ENCODE assay signal across 14 cellular contexts in genomic region chr7:93146036-93146435, GRCh38. TPM values are rescaled to one million over a fixed set of nuclear protein-coding genes. Genes with fewer than 3 reads are reported as not detected.
A peak's percentile ranks its signal among the peaks of the same experiment; 100 is the strongest.
DNase-seq lines count a peak whose midpoint lies in the region; ATAC-seq and TF ChIP-seq lines count a peak whose summit lies in the region.
"Had no signal": no experiment of that assay in that cellular context is flagged by ENCODE, and none has a peak within 500 bp of the region (broad histone marks: within the 10 kb centered on the region; RNA-seq: fewer than 3 reads in every experiment).

No MANE protein-coding gene starts in this region.

- no peak for TF ChIP-seq POLR2A in GM18505 (IDR thresholded peaks at IDR 0.05; ENCODE audit: borderline replicate concordance, extremely low read depth, insufficient read depth, insufficient read length)

- peaks cover 23% of the 10 kb centered on the region for H3K36me3 Mint-ChIP-seq in activated CD4-positive, alpha-beta T cell treated with anti-CD3 and anti-CD28 coated beads, Interleukin-2, amount 10 ng/mL, durations not matched to agents 7 days and 5 days (ENCODE audit: low read depth)
- H3K36me3 Mint-ChIP-seq in IgD-negative memory B cell: peaks cover 11% of the 10 kb centered on the region

- H3K27me3 Mint-ChIP-seq in activated CD4-positive, alpha-beta T cell treated with anti-CD3 and anti-CD28 coated beads, Interleukin-2, amount 10 ng/mL, durations not matched to agents 7 days and 5 days: no peaks in the 10 kb centered on the region
- H3K27me3 Mint-ChIP-seq in IgD-negative memory B cell: no peaks in the 10 kb centered on the region

- POLR2A ChIA-PET in activated CD4-positive, alpha-beta T cell treated with anti-CD3 and anti-CD28 coated beads, Interleukin-2, amount 10 ng/mL, durations not matched to agents 7 days and 5 days (lab: Charles Lee): interaction anchor here (1.0 kb wide), 1 partner anchor 28 kb away, joined by 4 read pairs; no protein-coding TSS in a partner anchor

- ATAC-seq in GM18505 (IDR thresholded peaks at IDR 0.05; ENCODE audit: unreplicated experiment): no peak

- peak overlapping the region; percentile 89 for H3K27ac Mint-ChIP-seq in activated CD4-positive, alpha-beta T cell treated with anti-CD3 and anti-CD28 coated beads, Interleukin-2, amount 10 ng/mL, durations not matched to agents 7 days and 5 days
- no peak overlapping the region for H3K27ac Mint-ChIP-seq in IgD-negative memory B cell

- CTCF ChIA-PET in activated CD4-positive, alpha-beta T cell treated with anti-CD3 and anti-CD28 coated beads, Interleukin-2, amount 10 ng/mL, durations not matched to agents 7 days and 5 days (lab: Charles Lee): interaction anchor here (0.9 to 1.5 kb wide), 3 partner anchors 15 to 25 kb away, joined by 3 read pairs; no protein-coding TSS in a partner anchor

- no peak for DNase-seq in activated CD4-positive, alpha-beta T cell treated with anti-CD3 and anti-CD28 coated beads, Interleukin-2, amount 10 ng/mL, durations not matched to agents 7 days and 5 days
- no peak for DNase-seq in activated CD4-positive, alpha-beta T cell treated with anti-CD3 and anti-CD28 coated beads, Interleukin-2, amount 50 U/mL, for 48 hours
- DNase-seq in dermis blood vessel endothelial cell (peak; percentile 87), pulmonary artery endothelial cell (ENCODE audit: low read depth, low spot score) (peak; percentile 57), SIG-M5 (lab: John Stamatoyannopoulos, UW) (no peak), ecto neural progenitor cell (ENCODE audit: low spot score) (no peak)
- DNase-seq: adrenal gland; effector CD8-positive, alpha-beta T cell; mammary epithelial cell; NCI-H1092; NCI-H510A had no signal

- peaks cover 39% of the 10 kb centered on the region for H3K4me1 Mint-ChIP-seq in activated CD4-positive, alpha-beta T cell treated with anti-CD3 and anti-CD28 coated beads, Interleukin-2, amount 10 ng/mL, durations not matched to agents 7 days and 5 days
- H3K4me1 Mint-ChIP-seq in IgD-negative memory B cell: peaks cover 37 to 51% (median 40%) of the 10 kb centered on the region in 3 donors

- peak overlapping the region; percentile 97 for H3K4me3 Mint-ChIP-seq in activated CD4-positive, alpha-beta T cell treated with anti-CD3 and anti-CD28 coated beads, Interleukin-2, amount 10 ng/mL, durations not matched to agents 7 days and 5 days
- H3K4me3 Mint-ChIP-seq in IgD-negative memory B cell: peak overlapping the region; percentile 77 to 97 (median 91)

- H3K9me3 Mint-ChIP-seq in activated CD4-positive, alpha-beta T cell treated with anti-CD3 and anti-CD28 coated beads, Interleukin-2, amount 10 ng/mL, durations not matched to agents 7 days and 5 days: peaks cover 8% of the 10 kb centered on the region
- H3K9me3 Mint-ChIP-seq in IgD-negative memory B cell: no peaks in the 10 kb centered on the region

RNA-seq across cellular contexts. Expression of gene SAMD9L, which starts 2.1 kb away (rescaled TPM):
- 100 to 1,000 TPM; 145 to 166 TPM for total RNA-seq in activated CD4-positive, alpha-beta T cell treated with anti-CD3 and anti-CD28 coated beads, Interleukin-2, amount 10 ng/mL, durations not matched to agents 7 days and 5 days
- 57.3 TPM for polyA plus RNA-seq in IgD-negative memory B cell
- total RNA-seq in dermis blood vessel endothelial cell (23.5 and 27.7 TPM in 2 replicates), pulmonary artery endothelial cell (15.0 and 26.8 TPM in 2 replicates)
- total RNA-seq: G401 had no signal

RNA-seq across cellular contexts. Expression of gene SAMD9, which starts 28.3 kb away (rescaled TPM):
- total RNA-seq in activated CD4-positive, alpha-beta T cell treated with anti-CD3 and anti-CD28 coated beads, Interleukin-2, amount 10 ng/mL, durations not matched to agents 7 days and 5 days: 10 to 100 TPM; 67.3 to 80.1 TPM
- 21.6 TPM for polyA plus RNA-seq in IgD-negative memory B cell
- total RNA-seq in dermis blood vessel endothelial cell: 20.4 and 24.4 TPM in 2 replicates
- total RNA-seq in pulmonary artery endothelial cell: 13.3 and 14.0 TPM in 2 replicates
- total RNA-seq: G401 had no signal

Comparison
In these comparisons a context has a peak if more than half of its experiments do, and no peak if none do; other contexts are left out.
1. DNase-seq: peak in dermis blood vessel endothelial cell (single experiment) and pulmonary artery endothelial cell (single experiment); none in activated CD4-positive, alpha-beta T cell treated with anti-CD3 and anti-CD28 coated beads, Interleukin-2, amount 10 ng/mL, durations not matched to agents 7 days and 5 days (single experiment), activated CD4-positive, alpha-beta T cell treated with anti-CD3 and anti-CD28 coated beads, Interleukin-2, amount 50 U/mL, for 48 hours (0 of 2), SIG-M5 (single experiment) and ecto neural progenitor cell (single experiment).